Comparison of ENCODE assay signal across 21 cellular contexts in genomic region chr6:85911067-85911466, GRCh38.
A peak's percentile ranks its signal among the peaks of the same experiment; 100 is the strongest.
DNase-seq lines count a peak whose midpoint lies in the region; ATAC-seq and TF ChIP-seq lines count a peak whose summit lies in the region.
"Had no signal": no experiment of that assay in that cellular context is flagged by ENCODE, and none has a peak within 500 bp of the region (broad histone marks: within the 10 kb centered on the region; RNA-seq: fewer than 3 reads in every experiment).

No MANE protein-coding gene starts in this region.

- H3K4me1 ChIP-seq in H9 (ENCODE audit: insufficient read depth, low read length), result no peaks in the 10 kb centered on the region
- H3K4me1 ChIP-seq in trophoblast cell (ENCODE audit: control insufficient read depth in 1 of 2, insufficient read depth in 2 of 2, low read length in 2 of 2), result no peaks in the 10 kb centered on the region
- H3K4me1 ChIP-seq: A549 had no signal

- H3K56ac ChIP-seq in H9 (ENCODE audit: insufficient read length, low read depth, low read length), result no peak overlapping the region

- H2BK120ac ChIP-seq in H9 (ENCODE audit: low read depth, low read length, poor library complexity, severe bottlenecking), result no peak overlapping the region
- no peak overlapping the region for H2BK120ac ChIP-seq in trophoblast cell (ENCODE audit: insufficient read depth, low read length, poor library complexity)

- H3K9me3 ChIP-seq in H9 (ENCODE audit: control insufficient read depth, low read depth, low read length) (no peaks in the 10 kb centered on the region), trophoblast cell (ENCODE audit: insufficient read depth, low read depth, low read length) (no peaks in the 10 kb centered on the region)
- H3K9me3 ChIP-seq: A549 had no signal

- H2BK20ac ChIP-seq in H9 (ENCODE audit: low read depth, low read length, poor library complexity, severe bottlenecking), result no peak overlapping the region

- WGBS in H9 (ENCODE audit: extremely low coverage, insufficient read length, low lambda C conversion rate), result no CpG with 5 or more reads among the region's 9 CpGs
- no CpG with 5 or more reads among the region's 9 CpGs for WGBS in trophoblast cell (ENCODE audit: extremely low coverage, insufficient coverage, insufficient read length)

- no peaks in the 10 kb centered on the region for H3K79me1 ChIP-seq in H9 (ENCODE audit: insufficient read depth, low read depth, low read length, poor library complexity, severe bottlenecking)
- no peaks in the 10 kb centered on the region for H3K79me1 ChIP-seq in trophoblast cell (ENCODE audit: low read length)

- no peaks in the 10 kb centered on the region for H3K79me2 ChIP-seq in H9 (ENCODE audit: insufficient read depth, low read length)
- H3K79me2 ChIP-seq in trophoblast cell (ENCODE audit: control insufficient read depth, insufficient read depth, low read length, poor library complexity), result no peaks in the 10 kb centered on the region

- no peaks in the 10 kb centered on the region for H3K27me3 ChIP-seq in H9 (ENCODE audit: insufficient read depth, low read length)
- H3K27me3 ChIP-seq in trophoblast cell (ENCODE audit: insufficient read depth, low read length), result no peaks in the 10 kb centered on the region

- H4K91ac ChIP-seq in H9 (ENCODE audit: insufficient read length, low read depth, low read length) (no peak overlapping the region), trophoblast cell (ENCODE audit: low read depth, low read length) (no peak overlapping the region)

- H3K9ac ChIP-seq in H9 (ENCODE audit: extremely low read depth, insufficient read length, low read length) (no peak overlapping the region), trophoblast cell (ENCODE audit: low read length) (no peak overlapping the region)

- H2AFZ ChIP-seq in H9 (ENCODE audit: low read length) (no peak overlapping the region), trophoblast cell (ENCODE audit: insufficient read depth, low read length, poor library complexity) (no peak overlapping the region)

- CTCF ChIA-PET in activated naive CD4-positive, alpha-beta T cell treated with anti-CD3 and anti-CD28 coated beads for 36 hours (lab: Charles Lee), result interaction anchor here (0.5 to 1.7 kb wide), 3 partner anchors 10 to 565 kb away, joined by 3 read pairs; no protein-coding TSS in a partner anchor

- peaks cover 4 to 10% of the 10 kb centered on the region in 2 experiments for H3K4me1 Mint-ChIP-seq in H9
- H3K4me1 Mint-ChIP-seq in activated naive CD4-positive, alpha-beta T cell treated with anti-CD3 and anti-CD28 coated beads for 36 hours (ENCODE audit: low read depth), result no peaks in the 10 kb centered on the region
- H3K4me1 Mint-ChIP-seq: B cell had no signal

- H3K27ac Mint-ChIP-seq in H9, result 0 out of 7 replicates have a peak overlapping the region, but pooled peaks of 1 of the 3 experiments have one; percentile 16
- H3K27ac Mint-ChIP-seq in activated naive CD4-positive, alpha-beta T cell treated with anti-CD3 and anti-CD28 coated beads for 36 hours, result no peak overlapping the region
- H3K27ac Mint-ChIP-seq: B cell had no signal

- H3K23ac ChIP-seq in H9 (ENCODE audit: insufficient read length, low read depth, low read length) (no peak overlapping the region), trophoblast cell (ENCODE audit: low read length) (no peak overlapping the region)

- ATAC-seq in HG02884 (IDR thresholded peaks at IDR 0.05; ENCODE audit: unreplicated experiment), result no peak
- ATAC-seq: A549 had no signal

- TF ChIP-seq CTCF in H9 (conservative IDR thresholded peaks at IDR 0.05) (no peak), coronary artery (IDR thresholded peaks at IDR 0.05) (no peak)

- no peak overlapping the region for H3K27ac ChIP-seq in H9 (ENCODE audit: insufficient read length, low read depth, low read length)
- H3K27ac ChIP-seq in trophoblast cell (ENCODE audit: low read depth, low read length), result no peak overlapping the region
- no peak overlapping the region for H3K27ac ChIP-seq in coronary artery
- H3K27ac ChIP-seq: A549 had no signal

- H3K23me2 ChIP-seq in H9 (ENCODE audit: insufficient read length, low read depth, low read length, poor library complexity, severe bottlenecking), result no peaks in the 10 kb centered on the region

- H3K14ac ChIP-seq in H9 (ENCODE audit: insufficient read depth, low read length), result no peak overlapping the region
- no peak overlapping the region for H3K14ac ChIP-seq in trophoblast cell (ENCODE audit: low read length)

- H2AK5ac ChIP-seq in H9 (ENCODE audit: insufficient read length, low read length), result no peak overlapping the region
- no peak overlapping the region for H2AK5ac ChIP-seq in trophoblast cell (ENCODE audit: low read length)

- H3K36me3 ChIP-seq in trophoblast cell (ENCODE audit: control insufficient read depth in 1 of 2, insufficient read depth in 2 of 2, low read length in 2 of 2), result no peaks in the 10 kb centered on the region

- peaks cover 0 to 17% (median 3%) of the 10 kb centered on the region in 3 experiments; a peak in 6 of 7 replicates for H3K36me3 Mint-ChIP-seq in H9 (ENCODE audit: insufficient read depth in 1 of 3, low read depth in 3 of 3)
- H3K36me3 Mint-ChIP-seq in activated naive CD4-positive, alpha-beta T cell treated with anti-CD3 and anti-CD28 coated beads for 36 hours (ENCODE audit: low read depth), result no peaks in the 10 kb centered on the region

- DNase-seq in Daoy (ENCODE audit: low read depth) (peak; percentile 8), H9 (no peak), cerebellar cortex (ENCODE audit: low spot score) (peak; percentile 43), trophoblast cell (peak; percentile 13 to 17), coronary artery (ENCODE audit: low spot score) (no peak), RPMI8226 (no peak)
- no peak for DNase-seq in activated naive CD4-positive, alpha-beta T cell treated with anti-CD3 and anti-CD28 coated beads for 36 hours
- DNase-seq: DMS53, EL, HCEC 1CT, Kasumi-1, NCI-H1417 treated with DMSO at 0.1 percent for 48 hours, NCI-H187 treated with DMSO at 0.1 percent for 48 hours, NCI-H2227 treated with DMSO at 0.1 percent for 48 hours, NCI-H510A, NCI-H82, SHP77, SW 1271 had no signal

- H2BK15ac ChIP-seq in H9 (ENCODE audit: low read depth, low read length), result no peak overlapping the region

- H3K9me3 Mint-ChIP-seq in H9, result peaks cover 13 to 21% of the 10 kb centered on the region in 2 experiments
- H3K9me3 Mint-ChIP-seq in activated naive CD4-positive, alpha-beta T cell treated with anti-CD3 and anti-CD28 coated beads for 36 hours, result no peaks in the 10 kb centered on the region

- H2BK5ac ChIP-seq in H9 (ENCODE audit: insufficient read length, low read length), result no peak overlapping the region
- no peak overlapping the region for H2BK5ac ChIP-seq in trophoblast cell (ENCODE audit: low read depth, low read length, poor library complexity)

- no peak overlapping the region for H4K5ac ChIP-seq in H9 (ENCODE audit: insufficient read length, low read depth, low read length)

- H3K4me3 Mint-ChIP-seq in H9, result no peak overlapping the region
- H3K4me3 Mint-ChIP-seq in activated naive CD4-positive, alpha-beta T cell treated with anti-CD3 and anti-CD28 coated beads for 36 hours, result no peak overlapping the region
- H3K4me3 Mint-ChIP-seq: B cell had no signal

- no peak overlapping the region for H4K12ac ChIP-seq in trophoblast cell (ENCODE audit: low read depth, low read length)

- H3K4ac ChIP-seq in H9 (ENCODE audit: low read depth, low read length), result no peak overlapping the region
- H3K4ac ChIP-seq in trophoblast cell (ENCODE audit: low read depth, low read length), result no peak overlapping the region

- peaks cover under 1% of the 10 kb centered on the region; the same call in 1 of the 2 replicates for H3K27me3 Mint-ChIP-seq in H9 (ENCODE audit: low read depth)
- peaks cover 7% of the 10 kb centered on the region for H3K27me3 Mint-ChIP-seq in activated naive CD4-positive, alpha-beta T cell treated with anti-CD3 and anti-CD28 coated beads for 36 hours (ENCODE audit: low read depth)
- H3K27me3 Mint-ChIP-seq: B cell had no signal

- intact Hi-C loops in activated naive CD4-positive, alpha-beta T cell treated with anti-CD3 and anti-CD28 coated beads for 36 hours (cut with micrococcal nuclease), result no loop called here

- H4K8ac ChIP-seq in H9 (replicated peaks; ENCODE audit: insufficient read length, low read depth, low read length) (no peak overlapping the region), trophoblast cell (ENCODE audit: low read depth, low read length) (no peak overlapping the region)

- H3T11ph ChIP-seq in H9 (ENCODE audit: low read length), result no peak overlapping the region

- no peak overlapping the region for H3K4me2 ChIP-seq in H9 (ENCODE audit: insufficient read depth, insufficient read length, low read length)
- no peak overlapping the region for H3K4me2 ChIP-seq in trophoblast cell (ENCODE audit: low read length)
- H3K4me2 ChIP-seq: A549 had no signal

- peak overlapping the region; percentile 30 for H3K18ac ChIP-seq in H9 (ENCODE audit: insufficient read length, low read depth, low read length)
- H3K18ac ChIP-seq in trophoblast cell (ENCODE audit: low read length), result no peak overlapping the region

- no peaks in the 10 kb centered on the region for H4K20me1 ChIP-seq in H9 (ENCODE audit: control insufficient read depth, insufficient read depth, insufficient read length)

- H2BK12ac ChIP-seq in H9 (ENCODE audit: insufficient read length, low read depth, low read length) (no peak overlapping the region), trophoblast cell (ENCODE audit: low read length) (no peak overlapping the region)

- H3K4me3 ChIP-seq in trophoblast cell (ENCODE audit: low read depth, low read length) (no peak overlapping the region), coronary artery (no peak overlapping the region)
- H3K4me3 ChIP-seq: A549 had no signal

Comparison
In these comparisons a context has a peak if more than half of its experiments do, and no peak if none do; other contexts are left out.
1. DNase-seq: peak in Daoy (single experiment), cerebellar cortex (single experiment) and trophoblast cell (2 of 2); none in H9 (single experiment), activated naive CD4-positive, alpha-beta T cell treated with anti-CD3 and anti-CD28 coated beads for 36 hours (single experiment), coronary artery (single experiment) and RPMI8226 (single experiment).